ENCODE assay signal across 29 cellular contexts in genomic region chr17:16974569-16975265, GRCh38. TPM values are rescaled to one million over a fixed set of nuclear protein-coding genes. Genes with fewer than 3 reads are reported as not detected.
DNase-seq lines count a peak whose midpoint lies in the region; ATAC-seq, FAIRE-seq and TF ChIP-seq lines count a peak whose summit lies in the region.
"Had no signal": no experiment of that assay in that cellular context is flagged by ENCODE, and none has a peak within 500 bp of the region (broad histone marks: within the 10 kb centered on the region; RNA-seq: fewer than 3 reads in every experiment).

No MANE protein-coding gene starts in this region.

- H3K27ac ChIP-seq in A549 (no peak overlapping the region), DOHH2 (ENCODE audit: low read depth, low read length) (peak overlapping the region; percentile 56), GM12878 (ENCODE audit: control insufficient read depth, insufficient read depth) (peak overlapping the region; percentile 92), smooth muscle cell (ENCODE audit: low read depth) (no peak overlapping the region)
- H3K27ac ChIP-seq: HL-60 had no signal

- H3F3A ChIP-seq in DOHH2 (ENCODE audit: control insufficient read depth, insufficient read depth) = peaks cover 20% of the 10 kb centered on the region
- H3F3A ChIP-seq in smooth muscle cell (ENCODE audit: low read depth) = no peaks in the 10 kb centered on the region

- 0 out of 3 replicates have a peak, but pooled peaks cover 4% of the 10 kb centered on the region for H3K4me1 ChIP-seq in A549
- H3K4me1 ChIP-seq in DOHH2 (ENCODE audit: control insufficient read depth, low read length) = peaks cover 67% of the 10 kb centered on the region
- H3K4me1 ChIP-seq in GM12878 (ENCODE audit: control insufficient read depth, insufficient read depth, low read length) = peaks cover 65% of the 10 kb centered on the region
- H3K4me1 ChIP-seq in smooth muscle cell (ENCODE audit: low read depth) = no peaks in the 10 kb centered on the region
- H3K4me1 ChIP-seq: transverse colon had no signal

- BruUV-seq in GM12878 (replicated peaks; lab: Mats Ljungman, UMichigan) = no TSS peak

- no peaks in the 10 kb centered on the region for H3K9me3 ChIP-seq in A549
- H3K9me3 ChIP-seq in DOHH2 (ENCODE audit: control insufficient read depth, insufficient read depth, low read length) = no peaks in the 10 kb centered on the region
- no peaks in the 10 kb centered on the region for H3K9me3 ChIP-seq in GM12878 (replicated peaks; ENCODE audit: control insufficient read depth, insufficient read depth, low read length)
- H3K9me3 ChIP-seq in smooth muscle cell (replicated peaks; ENCODE audit: low read depth) = no peaks in the 10 kb centered on the region
- H3K9me3 ChIP-seq: transverse colon had no signal

- H2AFZ ChIP-seq in GM12878 (ENCODE audit: control insufficient read depth, low read depth, low read length) (peak overlapping the region; percentile 5; the same call in 1 of the 2 replicates), smooth muscle cell (ENCODE audit: low read depth) (no peak overlapping the region)

- ATAC-seq in A549 = no peak
- ATAC-seq in GM12878 = no peak
- no peak for ATAC-seq in HG02642 (IDR thresholded peaks at IDR 0.05; ENCODE audit: poor library complexity, unreplicated experiment)
- ATAC-seq: CD8-positive, alpha-beta T cell; left lobe of liver; Right ventricle myocardium inferior; stimulated activated naive CD8-positive, alpha-beta T cell treated with anti-CD3 and anti-CD28 coated beads, Interleukin-15, amount 100 ng/mL, for 72 hours had no signal

- FAIRE-seq in A549 (lab: Jason Lieb, UNC) (peak; percentile 7), GM12878 (lab: Jason Lieb, UNC) (no peak)
- FAIRE-seq: bronchial epithelial cell, endometrium had no signal

- POLR2A ChIA-PET in A549 (lab: Yijun Ruan, JAX) (no interaction called here), GM12878 (lab: Charles Lee) (interaction anchor here (1.8 to 21.9 kb wide), 3 partner anchors 4 to 15 kb away, joined by 6 to 656 read pairs (median 656); partner anchors contain the start of gene TNFRSF13B)

- no peaks in the 10 kb centered on the region for H3K79me2 ChIP-seq in DOHH2 (ENCODE audit: control insufficient read depth, low read length)
- H3K79me2 ChIP-seq in GM12878 (ENCODE audit: control insufficient read depth, insufficient read depth, low read length) = peaks cover 40% of the 10 kb centered on the region
- H3K79me2 ChIP-seq in smooth muscle cell (ENCODE audit: low read depth) = no peaks in the 10 kb centered on the region

- TF ChIP-seq RAD21 in A549 (conservative IDR thresholded peaks at IDR 0.05 in 1 of 2, IDR thresholded peaks at IDR 0.05 in 1 of 2) = no peak
- no peak for TF ChIP-seq RAD21 in GM12878 (IDR thresholded peaks at IDR 0.05; ENCODE audit: insufficient read depth, low read depth, low read length)

- intact Hi-C loops in GM12878 (cut with micrococcal nuclease; ENCODE audit: unreplicated experiment) = loop anchor here (1.0 kb wide), 2 partner anchors 10 to 14 kb away; no protein-coding TSS in a partner anchor

- peak overlapping the region; percentile 72 for H3K9ac ChIP-seq in GM12878 (ENCODE audit: control insufficient read depth, insufficient read depth, low read length)
- no peak overlapping the region for H3K9ac ChIP-seq in smooth muscle cell (ENCODE audit: low read depth)

- CTCF ChIA-PET in A549 (lab: Yijun Ruan, JAX) = interaction anchor here (1.4 to 1.6 kb wide), 2 partner anchors 17 to 30 kb away, joined by 4 to 6 read pairs; no protein-coding TSS in a partner anchor
- CTCF ChIA-PET in GM12878 (lab: Yijun Ruan, JAX) = interaction anchor here (0.6 to 19.5 kb wide), 5 partner anchors 8 to 347 kb away, joined by 3 to 361 read pairs (median 4); no protein-coding TSS in a partner anchor

- in situ Hi-C loops in GM12878 (cut with MboI) = loop anchor here (25.0 kb wide), 1 partner anchor 1938 kb away; no protein-coding TSS in a partner anchor

- DNase-seq in A549 (ENCODE audit: low read depth in 1 of 2, low spot score in 1 of 2) (no peak), NCI-H345 (lab: John Stamatoyannopoulos, UW) (peak; percentile 38), GM12878 (ENCODE audit: low read depth, low spot score) (no peak), smooth muscle cell (lab: John Stamatoyannopoulos, UW; ENCODE audit: unreplicated experiment) (no peak), DMS114 treated with DMSO at 0.1 percent for 48 hours (lab: John Stamatoyannopoulos, UW; ENCODE audit: unreplicated experiment) (no peak), NCI-H774 (lab: John Stamatoyannopoulos, UW) (no peak)
- DNase-seq: activated CD4-positive, alpha-beta T cell treated with anti-CD3 and anti-CD28 coated beads, Interleukin-2, amount 50 U/mL, for 1 hour; activated naive CD4-positive, alpha-beta T cell; activated T-cell treated with anti-CD3 and anti-CD28 coated beads for 4 hours; CD8-positive, alpha-beta T cell; cortex of kidney; IMR-90; midbrain; NCI-H1930; NCI-H446; stimulated activated CD4-positive, alpha-beta T cell treated with anti-CD3 and anti-CD28 coated beads, Interleukin-2, amount 100 ng/mL, for 48 hours; stimulated activated naive CD8-positive, alpha-beta T cell treated with anti-CD3 and anti-CD28 coated beads, Interleukin-15, amount 100 ng/mL, for 72 hours; transverse colon had no signal

- RAD21 ChIA-PET in GM12878 (lab: Charles Lee; ENCODE audit: unreplicated experiment) = interaction anchor here (22.6 to 30.7 kb wide), 2 partner anchors 8 to 10 kb away, joined by 913 read pairs; partner anchors contain the start of gene TNFRSF13B

- TF ChIP-seq EP300 in A549 (IDR thresholded peaks at IDR 0.05) (no peak), GM12878 (IDR thresholded peaks at IDR 0.05; ENCODE audit: borderline replicate concordance in 1 of 2, control insufficient read depth in 1 of 2, low read depth in 2 of 2, low read length in 2 of 2) (no peak)

- no peaks in the 10 kb centered on the region for H3K36me3 ChIP-seq in DOHH2 (ENCODE audit: control insufficient read depth, low read length)
- no peaks in the 10 kb centered on the region for H3K36me3 ChIP-seq in GM12878 (ENCODE audit: control insufficient read depth in 2 of 2, insufficient read depth in 2 of 2, low read length in 1 of 2)
- no peaks in the 10 kb centered on the region for H3K36me3 ChIP-seq in smooth muscle cell (ENCODE audit: low read depth)
- H3K36me3 ChIP-seq: transverse colon had no signal

- TF ChIP-seq POLR2A in A549 (IDR thresholded peaks at IDR 0.05; ENCODE audit: low read length) = no peak
- TF ChIP-seq POLR2A in GM12878 (IDR thresholded peaks at IDR 0.05; ENCODE audit: low read depth, low read length) = no peak

- WGBS in A549 (ENCODE audit: missing lambda C conversion rate) = 61% methylated on average over 6 of the region's 6 CpGs
- WGBS in GM12878 (ENCODE audit: insufficient coverage, insufficient replicate concordance, low lambda C conversion rate, missing lambda C conversion rate) = 21% methylated on average over 6 of the region's 6 CpGs
- 94% methylated on average over 6 of the region's 6 CpGs for WGBS in smooth muscle cell (ENCODE audit: low lambda C conversion rate)

- H4K20me1 ChIP-seq in DOHH2 (ENCODE audit: control insufficient read depth, insufficient read depth, low read depth, low read length) (no peaks in the 10 kb centered on the region), GM12878 (ENCODE audit: control insufficient read depth, insufficient read depth) (no peaks in the 10 kb centered on the region), smooth muscle cell (ENCODE audit: low read depth) (no peaks in the 10 kb centered on the region)

- peaks cover 16% of the 10 kb centered on the region for H3K27me3 ChIP-seq in DOHH2 (ENCODE audit: control insufficient read depth, low read length)
- no peaks in the 10 kb centered on the region for H3K27me3 ChIP-seq in GM12878 (replicated peaks in 1 of 2; ENCODE audit: control insufficient read depth in 2 of 2, insufficient read depth in 2 of 2, low read length in 1 of 2)
- H3K27me3 ChIP-seq in smooth muscle cell (ENCODE audit: low read depth) = no peaks in the 10 kb centered on the region

- H3K4me2 ChIP-seq in A549 = no peak overlapping the region
- H3K4me2 ChIP-seq in DOHH2 (ENCODE audit: low read length) = peak overlapping the region; percentile 81
- H3K4me2 ChIP-seq in GM12878 (ENCODE audit: control insufficient read depth, insufficient read depth) = peak overlapping the region; percentile 52
- no peak overlapping the region for H3K4me2 ChIP-seq in smooth muscle cell

- TF ChIP-seq CTCF in A549 (IDR thresholded peaks at IDR 0.05) (no peak), DOHH2 (IDR thresholded peaks at IDR 0.05; ENCODE audit: low read depth, low read length, poor library complexity, severe bottlenecking) (no peak), GM12878 (IDR thresholded peaks at IDR 0.05 in 2 of 3, conservative IDR thresholded peaks at IDR 0.05 in 1 of 3; ENCODE audit: control insufficient read depth in 2 of 3, extremely low read depth in 1 of 3, insufficient read depth in 1 of 3, low read depth in 3 of 3, low read length in 3 of 3) (no peak), smooth muscle cell (IDR thresholded peaks at IDR 0.05; ENCODE audit: borderline replicate concordance, insufficient read depth, poor library complexity, severe bottlenecking) (no peak)

- SMC1A ChIA-PET in GM12878 (lab: Charles Lee; ENCODE audit: uncharacterized antibody, unreplicated experiment) = interaction anchor here (0.6 to 21.7 kb wide), 9 partner anchors 3 to 558 kb away, joined by 3 to 812 read pairs (median 4); partner anchors contain the start of gene TNFRSF13B

- H3K4me3 ChIP-seq in A549 = no peak overlapping the region
- H3K4me3 ChIP-seq in DOHH2 (ENCODE audit: low read length) = peak overlapping the region; percentile 55
- H3K4me3 ChIP-seq in GM12878 = peak overlapping the region; percentile 29
- no peak overlapping the region for H3K4me3 ChIP-seq in smooth muscle cell
- H3K4me3 ChIP-seq: transverse colon had no signal

- H3K9me2 ChIP-seq in DOHH2 (replicated peaks; ENCODE audit: control insufficient read depth, low read length) = no peaks in the 10 kb centered on the region

RNA-seq across cellular contexts. Expression of gene TNFRSF13B, which starts 2.8 kb away (rescaled TPM):
- polyA plus RNA-seq in A549 (2011; rRNA removed) (not detected in 2 replicates), A549 (2017; fragmentation: RNase III; extraction: RNeasy Plus Mini Kit Qiagen cat#74134 plus additional on column Dnase treatment) (not detected in 3 replicates), GM12878 (2011; rRNA removed) (45.9 and 91.3 TPM in 2 replicates), GM12878 (2014; fragmentation: Illumina TruSeq; extraction: Trizol) (53.0 and 141 TPM in 2 replicates), GM12878 (2014; fragmentation: Nextera tagmentation; extraction: Ambion mirVana) (10 to 100 TPM; 15.5 to 23.1 TPM), GM12878 (2014; rRNA removed) (231 and 255 TPM in 2 replicates), GM12878 (2016; fragmentation: Nextera tagmentation; extraction: Ambion mirVana) (100 to 1,000 TPM; 121 to 139 TPM), smooth muscle cell (not detected in 2 replicates)
- polyA plus RNA-seq in A549 (2012; cell fraction: cytosol; rRNA removed) = not detected in 2 replicates
- polyA plus RNA-seq in A549 (2012; cell fraction: nucleus; rRNA removed) = not detected in 2 replicates
- not detected in 2 replicates for polyA minus RNA-seq in A549 (2011; rRNA and poly(A)+ RNA removed)
- total RNA-seq in GM12878 (2013; cell fraction: nucleolus; rRNA removed) = 353 and 380 TPM in 2 replicates
- total RNA-seq in GM12878 (2014; rRNA removed) (101 and 116 TPM in 2 replicates), GM12878 (2014; rRNA removed; fragmentation: Illumina TruSeq; extraction: Trizol) (50.4 and 53.0 TPM in 2 replicates), GM12878 (2021) (160 and 161 TPM in 2 replicates), smooth muscle cell (not detected in 2 replicates)
- polyA plus RNA-seq in GM12878 (2011; ENCODE audit: low read depth) = 102 TPM
- polyA plus RNA-seq in GM12878 (2011; cell fraction: cytosol; rRNA removed) = 124 and 142 TPM in 2 replicates
- 234 and 258 TPM in 2 replicates for polyA plus RNA-seq in GM12878 (2011; cell fraction: nucleus; rRNA removed)
- polyA plus RNA-seq in GM12878 (2012) = 237 and 313 TPM in 2 replicates
- 123 and 202 TPM in 2 replicates for polyA minus RNA-seq in GM12878 (2011; rRNA and poly(A)+ RNA removed)
- 45.4 TPM in 2 replicates for polyA minus RNA-seq in GM12878 (2011; cell fraction: cytosol; rRNA and poly(A)+ RNA removed)
- 141 and 184 TPM in 2 replicates for polyA minus RNA-seq in GM12878 (2011; cell fraction: nucleus; rRNA and poly(A)+ RNA removed)
- total RNA-seq: bronchial epithelial cell; CD8-positive, alpha-beta T cell; Daoy; IMR-90; left lobe of liver; progenitor cell of endocrine pancreas; Right ventricle myocardium inferior; skeletal muscle tissue had no signal
- polyA plus RNA-seq: IMR-90, neural cell had no signal

Comparison
In these comparisons a context has a peak if more than half of its experiments do, and no peak if none do; other contexts are left out.
1. H3K27ac ChIP-seq: peak in DOHH2 (single experiment) and GM12878 (single experiment); none in A549 (0 of 2) and smooth muscle cell (single experiment).
2. H3K4me2 ChIP-seq: peak in DOHH2 (single experiment) and GM12878 (single experiment); none in A549 (single experiment) and smooth muscle cell (single experiment).
3. H3K4me3 ChIP-seq: peak in DOHH2 (single experiment) and GM12878 (single experiment); none in A549 (single experiment) and smooth muscle cell (single experiment).
4. RNA of gene TNFRSF13B, which starts 2.8 kb away (polyA plus RNA-seq): 15.5 to 313 TPM in GM12878; not detected in A549 and not detected in smooth muscle cell; every median in the first group is over 10 times any median in the second.
5. Of the 24 proteins assayed by ChIP-seq in both GM12878 and A549: peak only in GM12878: PBX3; only in A549: none; in both: none; in neither: 22; mixed calls (peak in some experiments, not most) for 1.